8 cellular contexts compared by ENCODE assay signal in the genomic region with DNA sequence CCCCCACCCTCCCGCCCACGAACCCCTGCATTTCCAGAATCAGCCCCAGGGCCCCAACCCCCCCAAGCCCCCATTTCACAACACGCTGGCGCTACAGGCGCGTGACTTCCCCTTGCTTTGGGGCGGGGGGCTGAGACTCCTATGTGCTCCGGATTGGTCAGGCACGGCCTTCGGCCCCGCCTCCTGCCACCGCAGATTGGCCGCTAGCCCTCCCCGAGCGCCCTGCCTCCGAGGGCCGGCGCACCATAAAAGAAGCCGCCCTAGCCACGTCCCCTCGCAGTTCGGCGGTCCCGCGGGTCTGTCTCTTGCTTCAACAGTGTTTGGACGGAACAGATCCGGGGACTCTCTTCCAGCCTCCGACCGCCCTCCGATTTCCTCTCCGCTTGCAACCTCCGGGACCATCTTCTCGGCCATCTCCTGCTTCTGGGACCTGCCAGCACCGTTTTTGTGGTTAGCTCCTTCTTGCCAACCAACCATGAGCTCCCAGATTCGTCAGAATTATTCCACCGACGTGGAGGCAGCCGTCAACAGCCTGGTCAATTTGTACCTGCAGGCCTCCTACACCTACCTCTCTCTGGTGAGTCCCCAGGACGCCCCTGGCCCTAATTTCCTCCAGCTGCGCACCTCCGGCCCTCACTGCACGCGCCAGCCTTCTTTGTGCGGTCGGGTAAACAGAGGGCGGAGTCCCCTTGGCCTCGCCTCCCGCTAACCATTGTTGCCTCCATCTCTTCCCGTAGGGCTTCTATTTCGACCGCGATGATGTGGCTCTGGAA.
DNase-seq lines count a peak whose midpoint lies in the region; ATAC-seq and TF ChIP-seq lines count a peak whose summit lies in the region.

A gene (plus strand): TSS at position 277 of the 773 bp plus-strand sequence. CDS start 199 bp downstream, at position 476.

- DNase-seq in AG09309 (ENCODE audit: low read depth) (peak; percentile 85), NCI-H446 (lab: John Stamatoyannopoulos, UW) (peak; percentile 91 to 98), islet precursor cell (peak; percentile 98)
- peak; percentile 70 to 72 for DNase-seq in central memory CD8-positive, alpha-beta T cell (ENCODE audit: low spot score in 2 of 2)
- peak; percentile 90 for DNase-seq in stimulated activated CD4-positive, alpha-beta T cell treated with anti-CD3 and anti-CD28 coated beads, Interleukin-12 subunit alpha, Interleukin-12 subunit beta, amount 100 ng/mL, for 4 hours

- H3K27me3 Mint-ChIP-seq in central memory CD8-positive, alpha-beta T cell: no peaks in the 10 kb centered on the region

- no peak for TF ChIP-seq CTCF in AG09309 (IDR thresholded peaks at IDR 0.05; ENCODE audit: control insufficient read depth, insufficient read depth, low read depth, low read length, missing control alignments)

- peak within 1 kb of the TSS; percentile 75 for H3K4me3 ChIP-seq in AG09309 (ENCODE audit: control insufficient read depth, low read depth, low read length)

- H3K9me3 Mint-ChIP-seq in central memory CD8-positive, alpha-beta T cell: no peaks in the 10 kb centered on the region

- peak within 1 kb of the TSS; percentile 99 for H3K27ac Mint-ChIP-seq in central memory CD8-positive, alpha-beta T cell (ENCODE audit: low read depth)

- ATAC-seq in GM19023 (IDR thresholded peaks at IDR 0.05; ENCODE audit: unreplicated experiment): peak; percentile 57
- peak; percentile 50 for ATAC-seq in HG03342 (IDR thresholded peaks at IDR 0.05; ENCODE audit: unreplicated experiment)
- ATAC-seq in activated CD4-positive, CD25-positive, alpha-beta regulatory T cell treated with anti-CD3 and anti-CD28 coated beads, Interleukin-2, amount 50 U/mL, for 24 hours: peak; percentile 75 to 80
- peak; percentile 77 for ATAC-seq in central memory CD8-positive, alpha-beta T cell (replicated peaks; ENCODE audit: extremely low read depth, poor library complexity, severe bottlenecking)

- peaks cover 58% of the 10 kb centered on the region for H3K4me1 Mint-ChIP-seq in central memory CD8-positive, alpha-beta T cell

- H3K4me3 Mint-ChIP-seq in central memory CD8-positive, alpha-beta T cell: peak within 1 kb of the TSS; percentile 99

- peaks cover 27% of the 10 kb centered on the region for H3K36me3 Mint-ChIP-seq in central memory CD8-positive, alpha-beta T cell (ENCODE audit: insufficient read depth)

Comparison
In these comparisons a context has a peak if more than half of its experiments do, and no peak if none do; other contexts are left out.
1. Peak in every context shown above with its lines: DNase-seq, ATAC-seq and H3K4me3 ChIP-seq.